Comparison of ENCODE assay signal across 8 cellular contexts in genomic region chr7:56092789-56093531, GRCh38. TPM values are rescaled to one million over a fixed set of nuclear protein-coding genes. Genes with fewer than 3 reads are reported as not detected.
DNase-seq lines count a peak whose midpoint lies in the region; ATAC-seq and TF ChIP-seq lines count a peak whose summit lies in the region.

PHKG1 (minus strand) TSS chr7:56092952; CDS start chr7:56088941, 4,011 bp downstream.

- no peaks in the 10 kb centered on the region for H3K4me1 ChIP-seq in cardiac muscle cell (ENCODE audit: low read depth)

- H3K27me3 ChIP-seq in AG04450 (ENCODE audit: control insufficient read depth, insufficient read depth, low read length) (no peaks in the 10 kb centered on the region), cardiac muscle cell (no peaks in the 10 kb centered on the region)

- H3K27ac ChIP-seq in AG04450 (ENCODE audit: low read depth, low read length), result peak within 1 kb of the TSS; percentile 39
- peak within 1 kb of the TSS; percentile 57 for H3K27ac ChIP-seq in cardiac muscle cell

- DNase-seq in AG04450 (ENCODE audit: low read depth, low spot score) (peak; percentile 50), HT1080 (ENCODE audit: low read depth) (peak; percentile 13), cardiac muscle cell (ENCODE audit: low read depth in 1 of 2, low spot score in 1 of 2) (peak; percentile 22 to 89), pulmonary artery endothelial cell (ENCODE audit: low read depth, low spot score) (peak; percentile 43), NAMALWA (ENCODE audit: low spot score) (no peak)

- no peaks in the 10 kb centered on the region for H3K36me3 ChIP-seq in cardiac muscle cell

- peak; percentile 21; the same call in 1 of the 2 replicates for TF ChIP-seq CTCF in AG04450 (IDR thresholded peaks at IDR 0.05; ENCODE audit: low read depth, low read length)
- TF ChIP-seq CTCF in WI38 (IDR thresholded peaks at IDR 0.05; ENCODE audit: low read depth, low read length), result peak; percentile 69
- peak; percentile 30 for TF ChIP-seq CTCF in cardiac muscle cell (IDR thresholded peaks at IDR 0.05; ENCODE audit: low read depth, low read length)

- ATAC-seq in HG02938 (IDR thresholded peaks at IDR 0.05; ENCODE audit: unreplicated experiment), result no peak
- no peak for ATAC-seq in HG03520 (IDR thresholded peaks at IDR 0.05; ENCODE audit: unreplicated experiment)

- POLR2A ChIA-PET in AG04450 (lab: Yijun Ruan, JAX), result interaction anchor here (0.6 to 1.3 kb wide), 4 partner anchors 9 to 71 kb away, joined by 3 to 8 read pairs (median 4); partner anchors contain the start of gene SUMF2

- H3K9me3 ChIP-seq in AG04450 (ENCODE audit: control insufficient read depth, insufficient read depth, low read length) (no peaks in the 10 kb centered on the region), cardiac muscle cell (ENCODE audit: low read depth) (no peaks in the 10 kb centered on the region)

- CTCF ChIA-PET in AG04450 (lab: Charles Lee), result interaction anchor here (0.5 to 3.9 kb wide), 21 partner anchors 8 to 813 kb away, joined by 3 to 23 read pairs (median 4); partner anchors contain the start of gene CHCHD2

- H3K4me3 ChIP-seq in AG04450 (ENCODE audit: low read depth, low read length) (no peak within 1 kb of the TSS), WI38 (ENCODE audit: low read depth, low read length) (no peak within 1 kb of the TSS), cardiac muscle cell (no peak within 1 kb of the TSS)

RNA-seq across cellular contexts. Expression of gene PHKG1, which starts in this region (rescaled TPM):
- 0.20 and 0.26 TPM in 2 replicates for polyA plus RNA-seq in AG04450 (2011; rRNA removed)
- 0.17 and 0.60 TPM in 2 replicates for polyA minus RNA-seq in AG04450 (2011; rRNA and poly(A)+ RNA removed)
- total RNA-seq in HT1080 (2014; rRNA removed; shearing (Covaris generic)), result 0.10 and 0.58 TPM in 2 replicates
- 0.06 TPM in 2 replicates for polyA plus RNA-seq in HT1080 (2015; cell fraction: cytosol; rRNA removed)
- polyA plus RNA-seq in HT1080 (2015; cell fraction: nucleus; rRNA removed), result 1.5 and 2.3 TPM in 2 replicates
- 0.21 and 0.81 TPM in 2 replicates for total RNA-seq in cardiac muscle cell
- polyA plus RNA-seq in cardiac muscle cell, result 0.44 and 0.72 TPM in 2 replicates
- 0.46 and 0.59 TPM in 2 replicates for total RNA-seq in pulmonary artery endothelial cell

Comparison
In these comparisons a context has a peak if more than half of its experiments do, and no peak if none do; other contexts are left out.
1. Peak in DNase-seq and H3K27ac ChIP-seq in AG04450; RNA of the gene not detected or under 1 TPM.
2. Peak in DNase-seq and H3K27ac ChIP-seq in cardiac muscle cell; RNA of the gene not detected or under 1 TPM.
3. Peak in DNase-seq in pulmonary artery endothelial cell; RNA of the gene not detected or under 1 TPM.